ENCODE assay signal across 8 cellular contexts in genomic region chr7:150404785-150405583, GRCh38. TPM values are rescaled to one million over a fixed set of nuclear protein-coding genes. Genes with fewer than 3 reads are reported as not detected.
DNase-seq lines count a peak whose midpoint lies in the region; ATAC-seq lines count a peak whose summit lies in the region.

No MANE protein-coding gene starts in this region.

- H3K36me3 ChIP-seq in iPS-20b (ENCODE audit: insufficient read depth, low read depth, low read length) (peaks cover 16% of the 10 kb centered on the region), skeletal muscle satellite cell (ENCODE audit: insufficient read depth, low read length) (no peaks in the 10 kb centered on the region)

- H3K4me3 ChIP-seq in iPS-20b (ENCODE audit: low read length) (peak overlapping the region; percentile 79), skeletal muscle satellite cell (ENCODE audit: low read length) (peak overlapping the region; percentile 79)

- peak overlapping the region; percentile 96 for H3K4me2 ChIP-seq in skeletal muscle satellite cell (ENCODE audit: low read length)

- H3K27ac ChIP-seq in iPS-20b (ENCODE audit: low read length) = peak overlapping the region; percentile 99

- ATAC-seq in HG02798 (IDR thresholded peaks at IDR 0.05; ENCODE audit: poor library complexity, unreplicated experiment) = peak; percentile 59

- H3K9ac ChIP-seq in iPS-20b (ENCODE audit: low read depth, low read length) (peak overlapping the region; percentile 92), skeletal muscle satellite cell (ENCODE audit: low read depth, low read length) (peak overlapping the region; percentile 94)

- H3K27me3 ChIP-seq in iPS-20b (ENCODE audit: insufficient read depth, low read length) (no peaks in the 10 kb centered on the region), skeletal muscle satellite cell (ENCODE audit: control insufficient read depth, insufficient read depth, low read length) (no peaks in the 10 kb centered on the region)

- H3K9me3 ChIP-seq in iPS-20b (ENCODE audit: insufficient read depth, low read depth, low read length) (no peaks in the 10 kb centered on the region), skeletal muscle satellite cell (replicated peaks; ENCODE audit: low read length) (no peaks in the 10 kb centered on the region)

- peaks cover 56% of the 10 kb centered on the region for H3K4me1 ChIP-seq in iPS-20b (ENCODE audit: insufficient read depth, low read length)
- peaks cover 19% of the 10 kb centered on the region for H3K4me1 ChIP-seq in skeletal muscle satellite cell (ENCODE audit: control insufficient read depth, insufficient read depth, low read length)

- peak; percentile 79 to 86 for DNase-seq in NCI-H2081 (lab: John Stamatoyannopoulos, UW)
- no peak for DNase-seq in NCI-H2081 treated with DMSO at 0.1 percent for 48 hours (lab: John Stamatoyannopoulos, UW)
- peak; percentile 84 for DNase-seq in NCI-H146 (lab: John Stamatoyannopoulos, UW)
- DNase-seq in UCSD-AML1 (lab: John Stamatoyannopoulos, UW; ENCODE audit: unreplicated experiment) = peak; percentile 83
- peak; percentile 50 for DNase-seq in brain pericyte (ENCODE audit: low read depth, low spot score)

RNA-seq across cellular contexts. Expression of gene ZNF775, which starts 25.9 kb away (rescaled TPM):
- total RNA-seq in skeletal muscle satellite cell (2012; rRNA removed) = 3.0 and 3.3 TPM in 2 replicates

RNA-seq across cellular contexts. Expression of gene REPIN1, which starts 36.4 kb away (rescaled TPM):
- total RNA-seq in skeletal muscle satellite cell (2012; rRNA removed) = 38.7 and 40.1 TPM in 2 replicates

RNA-seq across cellular contexts. Expression of gene GIMAP8, which starts 45.4 kb away (rescaled TPM):
- not detected in 2 replicates for total RNA-seq in skeletal muscle satellite cell (2012; rRNA removed)
